24 cellular contexts compared by ENCODE assay signal in the genomic region with DNA sequence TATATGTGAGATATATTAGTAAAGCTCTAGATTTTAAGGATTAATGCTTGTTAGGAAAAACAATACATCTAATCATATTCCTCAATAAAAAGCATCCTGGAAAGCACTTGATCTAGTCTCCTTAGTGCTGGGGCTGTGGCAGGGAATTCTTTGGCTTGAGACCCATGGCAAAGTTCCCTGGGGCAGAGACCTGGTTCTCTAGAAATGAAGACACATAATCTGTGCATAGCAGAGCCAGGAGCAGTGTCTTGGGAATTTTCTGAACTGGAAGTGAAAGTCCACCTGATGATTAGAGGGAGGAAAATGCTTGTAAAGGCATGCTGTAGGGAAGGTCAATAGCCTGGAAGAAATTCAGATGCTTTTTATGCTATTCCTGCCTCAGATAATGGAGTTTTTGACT.
"Had no signal": no experiment of that assay in that cellular context is flagged by ENCODE, and none has a peak within 500 bp of the region (broad histone marks: within the 10 kb centered on the region; RNA-seq: fewer than 3 reads in every experiment).

No MANE protein-coding gene starts in this region.

- H3K27me3 Mint-ChIP-seq: activated B cell treated with CpG ODN at 0.5 μM for 24 hours; activated CD4-positive, alpha-beta memory T cell treated with anti-CD3 and anti-CD28 coated beads for 36 hours; activated CD4-positive, alpha-beta T cell treated with anti-CD3 and anti-CD28 coated beads, Interleukin-2, amount 10 ng/mL, durations not matched to agents 24 days and 14 days; activated naive CD8-positive, alpha-beta T cell treated with anti-CD3 and anti-CD28 coated beads for 36 hours; activated T-helper 17 cell treated with anti-CD3 and anti-CD28 coated beads, Interleukin-2, amount 50 U/mL, for 72 hours had no signal

- H3K27ac Mint-ChIP-seq: activated B cell treated with CpG ODN at 0.5 μM for 24 hours; activated CD4-positive, alpha-beta memory T cell treated with anti-CD3 and anti-CD28 coated beads for 36 hours; activated CD4-positive, alpha-beta T cell treated with anti-CD3 and anti-CD28 coated beads, Interleukin-2, amount 10 ng/mL, durations not matched to agents 24 days and 14 days; activated naive CD4-positive, alpha-beta T cell treated with anti-CD3 and anti-CD28 coated beads for 36 hours; activated naive CD8-positive, alpha-beta T cell treated with anti-CD3 and anti-CD28 coated beads for 36 hours; activated T-helper 17 cell treated with anti-CD3 and anti-CD28 coated beads, Interleukin-2, amount 50 U/mL, for 72 hours; T-helper 1 cell treated with Interleukin-12 subunit alpha and Interleukin-12 subunit beta and Interleukin-4 antibody, amounts not matched to agents 30 μg/mL and 1 μg/mL, for 36 hours had no signal

- H3K9me3 Mint-ChIP-seq: activated CD4-positive, alpha-beta T cell treated with anti-CD3 and anti-CD28 coated beads, Interleukin-2, amount 10 ng/mL, durations not matched to agents 24 days and 14 days had no signal

- H3K9me3 ChIP-seq: MG63 had no signal

- H3K27ac ChIP-seq: brain microvascular endothelial cell, cardiac muscle cell, KMS-11 had no signal

- H3K36me3 ChIP-seq: brain microvascular endothelial cell, cardiac muscle cell, MG63 had no signal

- H3K27me3 ChIP-seq: brain microvascular endothelial cell, cardiac muscle cell, MG63 had no signal

- H3K4me1 Mint-ChIP-seq: activated CD4-positive, alpha-beta T cell treated with anti-CD3 and anti-CD28 coated beads, Interleukin-2, amount 10 ng/mL, durations not matched to agents 24 days and 14 days; activated naive CD8-positive, alpha-beta T cell treated with anti-CD3 and anti-CD28 coated beads for 36 hours; activated T-helper 17 cell treated with anti-CD3 and anti-CD28 coated beads, Interleukin-2, amount 50 U/mL, for 72 hours had no signal

- H3K4me2 ChIP-seq: KMS-11 had no signal

- DNase-seq: activated B cell treated with CpG ODN at 0.5 μM for 24 hours; activated CD4-positive, alpha-beta memory T cell treated with anti-CD3 and anti-CD28 coated beads for 36 hours; activated CD4-positive, alpha-beta T cell treated with anti-CD3 and anti-CD28 coated beads for 1 hour; activated CD4-positive, alpha-beta T cell treated with anti-CD3 and anti-CD28 coated beads, Interleukin-2, amount 10 ng/mL, durations not matched to agents 24 days and 14 days; activated CD8-positive, alpha-beta memory T cell treated with anti-CD3 and anti-CD28 coated beads for 24 hours; activated gamma-delta T cell; activated naive CD4-positive, alpha-beta T cell treated with anti-CD3 and anti-CD28 coated beads for 36 hours; activated naive CD8-positive, alpha-beta T cell treated with anti-CD3 and anti-CD28 coated beads for 36 hours; activated T-cell treated with anti-CD3 and anti-CD28 coated beads for 4 hours; activated T-cell treated with anti-CD3 and anti-CD28 coated beads, Interleukin-2, amount 50 U/mL, for 48 hours; brain microvascular endothelial cell; MG63; MV-4-11; NCI-H1092 treated with DMSO at 0.1 percent for 48 hours; NCI-H1436; NCI-H1694 treated with DMSO at 0.1 percent for 48 hours; NCI-H2029 treated with DMSO at 0.1 percent for 48 hours; NCI-H524; NCI-H748 treated with DMSO at 0.1 percent for 48 hours; SHP77 treated with DMSO at 0.1 percent for 48 hours had no signal

- H3K36me3 Mint-ChIP-seq: activated CD4-positive, alpha-beta memory T cell treated with anti-CD3 and anti-CD28 coated beads for 36 hours had no signal

- ATAC-seq: activated T-helper 17 cell treated with anti-CD3 and anti-CD28 coated beads, Interleukin-2, amount 50 U/mL, for 72 hours had no signal

- H3K9ac ChIP-seq: KMS-11 had no signal

- H3K4me3 Mint-ChIP-seq: activated B cell treated with CpG ODN at 0.5 μM for 24 hours; activated CD4-positive, alpha-beta memory T cell treated with anti-CD3 and anti-CD28 coated beads for 36 hours; activated CD4-positive, alpha-beta T cell treated with anti-CD3 and anti-CD28 coated beads, Interleukin-2, amount 10 ng/mL, durations not matched to agents 24 days and 14 days; activated naive CD4-positive, alpha-beta T cell treated with anti-CD3 and anti-CD28 coated beads for 36 hours; activated naive CD8-positive, alpha-beta T cell treated with anti-CD3 and anti-CD28 coated beads for 36 hours; activated T-helper 17 cell treated with anti-CD3 and anti-CD28 coated beads, Interleukin-2, amount 50 U/mL, for 72 hours; T-helper 1 cell treated with Interleukin-12 subunit alpha and Interleukin-12 subunit beta and Interleukin-4 antibody, amounts not matched to agents 30 μg/mL and 1 μg/mL, for 36 hours had no signal

- H3K4me3 ChIP-seq: cardiac muscle cell, MG63 had no signal
